8 cellular contexts compared by ENCODE assay signal in genomic region chr16:86016201-86016965, GRCh38.
DNase-seq lines count a peak whose midpoint lies in the region; ATAC-seq and TF ChIP-seq lines count a peak whose summit lies in the region.

No MANE protein-coding gene starts in this region.

- no peak overlapping the region for H3K4me3 ChIP-seq in epithelial cell of proximal tubule (ENCODE audit: low read depth, low read length)
- no peak overlapping the region for H3K4me3 ChIP-seq in testis

- DNase-seq in 8988T (peak; percentile 63), NCI-H2171 treated with DMSO at 0.1 percent for 48 hours (lab: John Stamatoyannopoulos, UW) (peak; percentile 88), epithelial cell of proximal tubule (ENCODE audit: low read depth) (peak; percentile 7), middle frontal gyrus (ENCODE audit: extremely low spot score, low spot score) (peak; percentile 32), testis (peak; percentile 54)
- peak; percentile 46 to 53 for DNase-seq in activated CD4-positive, alpha-beta T cell treated with anti-CD3 and anti-CD28 coated beads, Interleukin-2, amount 50 U/mL, for 48 hours

- no peak for ATAC-seq in HG02678 (IDR thresholded peaks at IDR 0.05; ENCODE audit: unreplicated experiment)

- H3K27ac ChIP-seq in testis, result no peak overlapping the region

- no peaks in the 10 kb centered on the region for H3K27me3 ChIP-seq in testis

- TF ChIP-seq CTCF in GM12872 (IDR thresholded peaks at IDR 0.05; ENCODE audit: insufficient read depth, low read depth, low read length) (peak; percentile 82), epithelial cell of proximal tubule (conservative IDR thresholded peaks at IDR 0.05; ENCODE audit: low read depth, low read length) (peak; percentile 83), testis (IDR thresholded peaks at IDR 0.05) (peak; percentile 51 to 73 (median 73))

- intact Hi-C loops in testis (cut with DNase I; ENCODE audit: low total_unique reads), result loop anchor here (10.0 kb wide), 1 partner anchor 192 kb away; no protein-coding TSS in a partner anchor

- no peaks in the 10 kb centered on the region for H3K9me3 ChIP-seq in testis

- TF ChIP-seq POLR2A in testis (IDR thresholded peaks at IDR 0.05), result no peak

- H3K4me1 ChIP-seq in testis, result no peaks in the 10 kb centered on the region

- WGBS in testis, 2 donors, result 61 to 62% methylated on average over 13 of the region's 13 CpGs

- H3K36me3 ChIP-seq in testis (ENCODE audit: low read depth, missing control alignments), result no peaks in the 10 kb centered on the region

Comparison
In these comparisons a context has a peak if more than half of its experiments do, and no peak if none do; other contexts are left out.
1. DNase-seq: peak in every context shown above with its lines; median percentile 88 in NCI-H2171 treated with DMSO at 0.1 percent for 48 hours; 63 in 8988T; 54 in testis; 50 in activated CD4-positive, alpha-beta T cell treated with anti-CD3 and anti-CD28 coated beads, Interleukin-2, amount 50 U/mL, for 48 hours; 32 in middle frontal gyrus; 7 in epithelial cell of proximal tubule.